ENCODE assay signal across 25 cellular contexts in genomic region chr11:13328276-13328675, GRCh38.
DNase-seq lines count a peak whose midpoint lies in the region; ATAC-seq lines count a peak whose summit lies in the region.
"Had no signal": no experiment of that assay in that cellular context is flagged by ENCODE, and none has a peak within 500 bp of the region (broad histone marks: within the 10 kb centered on the region; RNA-seq: fewer than 3 reads in every experiment).

No MANE protein-coding gene starts in this region.

- H3K9me3 Mint-ChIP-seq in effector memory CD8-positive, alpha-beta T cell, result no peaks in the 10 kb centered on the region
- no peaks in the 10 kb centered on the region for H3K9me3 Mint-ChIP-seq in stimulated activated effector memory CD8-positive, alpha-beta T cell treated with anti-CD3 and anti-CD28 coated beads, Interleukin-12 subunit alpha, Interleukin-12 subunit beta, amount 100 ng/mL, for 72 hours
- H3K9me3 Mint-ChIP-seq: naive thymus-derived CD8-positive, alpha-beta T cell; stimulated activated memory B cell treated with anti-CD40 and anti-IgM and Interleukin-4, amounts not matched to agents 10 μg/mL and 1 μg/mL and 100 μg/mL, for 72 hours had no signal

- ATAC-seq in effector memory CD8-positive, alpha-beta T cell (replicated peaks), result no peak
- ATAC-seq in stimulated activated effector memory CD8-positive, alpha-beta T cell treated with anti-CD3 and anti-CD28 coated beads, Interleukin-12 subunit alpha, Interleukin-12 subunit beta, amount 100 ng/mL, for 72 hours, result no peak
- ATAC-seq: naive thymus-derived CD8-positive, alpha-beta T cell; sciatic nerve; stimulated activated memory B cell treated with anti-CD40 and anti-IgM and Interleukin-4, amounts not matched to agents 10 μg/mL and 1 μg/mL and 100 μg/mL, for 72 hours; upper lobe of right lung had no signal

- DNase-seq in NCI-H748 (lab: John Stamatoyannopoulos, UW; ENCODE audit: unreplicated experiment), result peak; percentile 7
- no peak for DNase-seq in NCI-H748 treated with DMSO at 0.1 percent for 48 hours (lab: John Stamatoyannopoulos, UW)
- peak; percentile 30 for DNase-seq in NCI-H2029 treated with DMSO at 0.1 percent for 48 hours (lab: John Stamatoyannopoulos, UW)
- no peak for DNase-seq in effector memory CD8-positive, alpha-beta T cell
- no peak for DNase-seq in stimulated activated effector memory CD8-positive, alpha-beta T cell treated with anti-CD3 and anti-CD28 coated beads, Interleukin-12 subunit alpha, Interleukin-12 subunit beta, amount 100 ng/mL, for 72 hours (ENCODE audit: low spot score in 2 of 2)
- no peak for DNase-seq in activated naive CD4-positive, alpha-beta T cell treated with Interleukin-2 at 50 U/mL for 16 hours
- no peak for DNase-seq in EL
- DNase-seq in stimulated activated CD4-positive, alpha-beta T cell treated with anti-CD3 and anti-CD28 coated beads, Interleukin-2, amount 100 ng/mL, for 48 hours, result no peak
- DNase-seq: activated CD4-positive, alpha-beta T cell treated with anti-CD3 and anti-CD28 coated beads for 48 hours; activated T-cell treated with anti-CD3 and anti-CD28 coated beads, Interleukin-2, amount 50 U/mL, for 1 hour; brain microvascular endothelial cell; glutamatergic neuron; HCEC 1CT; islet precursor cell; midbrain; naive thymus-derived CD8-positive, alpha-beta T cell; NCI-H774; posterior cingulate gyrus; stimulated activated CD4-positive, alpha-beta T cell treated with anti-CD3 and anti-CD28 coated beads, Interleukin-12 subunit alpha, Interleukin-12 subunit beta, amount 100 ng/mL, for 4 hours; stimulated activated CD4-positive, alpha-beta T cell treated with anti-CD3 and anti-CD28 coated beads, Interleukin-4, amount 100 ng/mL, for 24 hours; upper lobe of right lung; WERI-Rb-1 had no signal

- H3K27ac Mint-ChIP-seq in effector memory CD8-positive, alpha-beta T cell, result peak overlapping the region; percentile 17 to 42
- peak overlapping the region; percentile 48 for H3K27ac Mint-ChIP-seq in stimulated activated effector memory CD8-positive, alpha-beta T cell treated with anti-CD3 and anti-CD28 coated beads, Interleukin-12 subunit alpha, Interleukin-12 subunit beta, amount 100 ng/mL, for 72 hours
- H3K27ac Mint-ChIP-seq: B cell; stimulated activated memory B cell treated with anti-CD40 and anti-IgM and Interleukin-4, amounts not matched to agents 10 μg/mL and 1 μg/mL and 100 μg/mL, for 72 hours had no signal

- peaks cover 35% of the 10 kb centered on the region for H3K36me3 Mint-ChIP-seq in effector memory CD8-positive, alpha-beta T cell (ENCODE audit: insufficient read depth)
- H3K36me3 Mint-ChIP-seq in stimulated activated effector memory CD8-positive, alpha-beta T cell treated with anti-CD3 and anti-CD28 coated beads, Interleukin-12 subunit alpha, Interleukin-12 subunit beta, amount 100 ng/mL, for 72 hours, result peaks cover 42% of the 10 kb centered on the region

- H3K27me3 Mint-ChIP-seq in effector memory CD8-positive, alpha-beta T cell, result no peaks in the 10 kb centered on the region
- H3K27me3 Mint-ChIP-seq: B cell; naive thymus-derived CD8-positive, alpha-beta T cell; stimulated activated memory B cell treated with anti-CD40 and anti-IgM and Interleukin-4, amounts not matched to agents 10 μg/mL and 1 μg/mL and 100 μg/mL, for 72 hours had no signal

- H3K4me3 Mint-ChIP-seq in effector memory CD8-positive, alpha-beta T cell, result no peak overlapping the region
- no peak overlapping the region for H3K4me3 Mint-ChIP-seq in stimulated activated effector memory CD8-positive, alpha-beta T cell treated with anti-CD3 and anti-CD28 coated beads, Interleukin-12 subunit alpha, Interleukin-12 subunit beta, amount 100 ng/mL, for 72 hours
- H3K4me3 Mint-ChIP-seq: B cell; naive thymus-derived CD8-positive, alpha-beta T cell; stimulated activated memory B cell treated with anti-CD40 and anti-IgM and Interleukin-4, amounts not matched to agents 10 μg/mL and 1 μg/mL and 100 μg/mL, for 72 hours had no signal

- peaks cover 47 to 59% of the 10 kb centered on the region in 2 donors for H3K4me1 Mint-ChIP-seq in effector memory CD8-positive, alpha-beta T cell (ENCODE audit: low read depth in 2 of 2)
- peaks cover 81% of the 10 kb centered on the region for H3K4me1 Mint-ChIP-seq in stimulated activated effector memory CD8-positive, alpha-beta T cell treated with anti-CD3 and anti-CD28 coated beads, Interleukin-12 subunit alpha, Interleukin-12 subunit beta, amount 100 ng/mL, for 72 hours

Comparison
In these comparisons a context has a peak if more than half of its experiments do, and no peak if none do; other contexts are left out.
1. DNase-seq: peak in NCI-H748 (single experiment) and NCI-H2029 treated with DMSO at 0.1 percent for 48 hours (single experiment); none in NCI-H748 treated with DMSO at 0.1 percent for 48 hours (single experiment), effector memory CD8-positive, alpha-beta T cell (0 of 3), stimulated activated effector memory CD8-positive, alpha-beta T cell treated with anti-CD3 and anti-CD28 coated beads, Interleukin-12 subunit alpha, Interleukin-12 subunit beta, amount 100 ng/mL, for 72 hours (0 of 2), activated naive CD4-positive, alpha-beta T cell treated with Interleukin-2 at 50 U/mL for 16 hours (single experiment), EL (single experiment) and stimulated activated CD4-positive, alpha-beta T cell treated with anti-CD3 and anti-CD28 coated beads, Interleukin-2, amount 100 ng/mL, for 48 hours (0 of 2).